In genomic region chr10:31142026-31142425, GRCh38 we compare ENCODE assay signal across 14 cellular contexts.
DNase-seq lines count a peak whose midpoint lies in the region; ATAC-seq and TF ChIP-seq lines count a peak whose summit lies in the region.
"Had no signal": no experiment of that assay in that cellular context is flagged by ENCODE, and none has a peak within 500 bp of the region (broad histone marks: within the 10 kb centered on the region; RNA-seq: fewer than 3 reads in every experiment).

No MANE protein-coding gene starts in this region.

- H2BK15ac ChIP-seq in mesenchymal stem cell (ENCODE audit: low read depth, poor library complexity, severe bottlenecking): no peak overlapping the region

- no peak overlapping the region for H2BK120ac ChIP-seq in mesenchymal stem cell (ENCODE audit: low read depth, low read length)

- no peak overlapping the region for H2AK5ac ChIP-seq in mesenchymal stem cell (ENCODE audit: low read length, severe bottlenecking)

- no peaks in the 10 kb centered on the region; the same call in 1 of the 2 replicates for H3K36me3 ChIP-seq in DND-41 (ENCODE audit: insufficient read depth, low read length)
- no peaks in the 10 kb centered on the region for H3K36me3 ChIP-seq in mesenchymal stem cell (ENCODE audit: control insufficient read depth in 1 of 2, insufficient read depth in 2 of 2, low read depth in 1 of 2, low read length in 2 of 2)
- no peaks in the 10 kb centered on the region for H3K36me3 ChIP-seq in upper lobe of left lung
- H3K36me3 ChIP-seq: BLaER1 treated with 17β-estradiol and CSF1 and Interleukin-3, amounts not matched to agents 10 nM and 100 nM had no signal

- no peak overlapping the region for H2BK5ac ChIP-seq in mesenchymal stem cell (ENCODE audit: low read depth, low read length, poor library complexity, severe bottlenecking)

- TF ChIP-seq CTCF in DND-41 (IDR thresholded peaks at IDR 0.05; ENCODE audit: borderline replicate concordance, extremely low read depth, low read length, poor library complexity, severe bottlenecking): no peak
- no peak for TF ChIP-seq CTCF in astrocyte of the spinal cord (IDR thresholded peaks at IDR 0.05; ENCODE audit: low read depth, low read length)
- no peak for TF ChIP-seq CTCF in upper lobe of left lung (IDR thresholded peaks at IDR 0.05)

- no peak overlapping the region for H3K4ac ChIP-seq in mesenchymal stem cell (ENCODE audit: low read depth in 1 of 2, low read length in 2 of 2)

- 1% methylated on average over 4 of the region's 5 CpGs for WGBS in mesenchymal stem cell
- 77 to 83% methylated on average over 5 of the region's 5 CpGs for WGBS in upper lobe of left lung, 2 donors

- no peak overlapping the region for H2AFZ ChIP-seq in DND-41 (ENCODE audit: low read depth, low read length)
- H2AFZ ChIP-seq in mesenchymal stem cell (ENCODE audit: low read depth, low read length): no peak overlapping the region

- no peak overlapping the region for H4K91ac ChIP-seq in mesenchymal stem cell (ENCODE audit: low read length)

- H3K9me3 ChIP-seq in DND-41 (ENCODE audit: insufficient read depth, low read length, severe bottlenecking) (no peaks in the 10 kb centered on the region), mesenchymal stem cell (ENCODE audit: control insufficient read depth, low read length) (no peaks in the 10 kb centered on the region), upper lobe of left lung (no peaks in the 10 kb centered on the region)
- H3K9me3 ChIP-seq: BLaER1 treated with 17β-estradiol and CSF1 and Interleukin-3, amounts not matched to agents 10 nM and 100 nM; mucosa of descending colon; psoas muscle had no signal

- H3K4me3 ChIP-seq in DND-41 (ENCODE audit: low read depth in 1 of 2, low read length in 2 of 2): no peak overlapping the region
- H3K4me3 ChIP-seq in astrocyte of the spinal cord (ENCODE audit: low read depth, low read length): no peak overlapping the region
- no peak overlapping the region for H3K4me3 ChIP-seq in mesenchymal stem cell (ENCODE audit: insufficient read depth in 1 of 2, low read depth in 1 of 2, low read length in 2 of 2)
- no peak overlapping the region for H3K4me3 ChIP-seq in upper lobe of left lung
- H3K4me3 ChIP-seq: BLaER1 treated with 17β-estradiol and CSF1 and Interleukin-3, amounts not matched to agents 10 nM and 100 nM; mucosa of descending colon; psoas muscle had no signal

- H3K27me3 ChIP-seq in DND-41 (ENCODE audit: insufficient read depth, low read length, poor library complexity) (no peaks in the 10 kb centered on the region), mesenchymal stem cell (ENCODE audit: control insufficient read depth in 1 of 2, insufficient read depth in 1 of 2, low read length in 2 of 2) (no peaks in the 10 kb centered on the region), upper lobe of left lung (no peaks in the 10 kb centered on the region)
- H3K27me3 ChIP-seq: BLaER1 treated with 17β-estradiol and CSF1 and Interleukin-3, amounts not matched to agents 10 nM and 100 nM had no signal

- no peak overlapping the region for H3K23ac ChIP-seq in mesenchymal stem cell (ENCODE audit: low read length in 2 of 2)

- H3K4me2 ChIP-seq in DND-41 (ENCODE audit: insufficient read depth, low read length) (no peak overlapping the region), mesenchymal stem cell (ENCODE audit: low read length, poor library complexity, severe bottlenecking) (no peak overlapping the region)
- H3K4me2 ChIP-seq: BLaER1 treated with 17β-estradiol and CSF1 and Interleukin-3, amounts not matched to agents 10 nM and 100 nM had no signal

- H3K18ac ChIP-seq in mesenchymal stem cell (ENCODE audit: low read depth in 1 of 2, low read length in 2 of 2): no peak overlapping the region

- no peak for ATAC-seq in DND-41 (ENCODE audit: insufficient read depth, low read depth)
- no peak for ATAC-seq in GM19397 (IDR thresholded peaks at IDR 0.05; ENCODE audit: unreplicated experiment)
- ATAC-seq in upper lobe of left lung (ENCODE audit: low FRiP score in 2 of 2): no peak
- ATAC-seq: HCT116, HepG2, mucosa of descending colon, psoas muscle had no signal

- H3K27ac ChIP-seq in DND-41 (ENCODE audit: low read length): peak overlapping the region; percentile 99
- H3K27ac ChIP-seq in mesenchymal stem cell (ENCODE audit: low read length, poor library complexity, severe bottlenecking): peak overlapping the region; percentile 48
- H3K27ac ChIP-seq in upper lobe of left lung: no peak overlapping the region
- H3K27ac ChIP-seq: BLaER1 treated with 17β-estradiol and CSF1 and Interleukin-3, amounts not matched to agents 10 nM and 100 nM; psoas muscle had no signal

- TF ChIP-seq EP300 in upper lobe of left lung (IDR thresholded peaks at IDR 0.05): no peak

- H3K9ac ChIP-seq in DND-41 (ENCODE audit: low read depth, low read length) (no peak overlapping the region), mesenchymal stem cell (ENCODE audit: low read length) (no peak overlapping the region)
- H3K9ac ChIP-seq: BLaER1 treated with 17β-estradiol and CSF1 and Interleukin-3, amounts not matched to agents 10 nM and 100 nM had no signal

- H4K20me1 ChIP-seq in DND-41 (ENCODE audit: insufficient read depth, low read length): no peaks in the 10 kb centered on the region
- H4K20me1 ChIP-seq: BLaER1 treated with 17β-estradiol and CSF1 and Interleukin-3, amounts not matched to agents 10 nM and 100 nM had no signal

- TF ChIP-seq POLR2A in upper lobe of left lung (IDR thresholded peaks at IDR 0.05): no peak

- H3K14ac ChIP-seq in mesenchymal stem cell (ENCODE audit: low read length in 2 of 2): no peak overlapping the region

- in situ Hi-C loops in astrocyte of the spinal cord (cut with HindIII; ENCODE audit: low sequenced_read_pairs): no loop called here

- H3K4me1 ChIP-seq in DND-41 (ENCODE audit: insufficient read depth, low read length) (peaks cover 85% of the 10 kb centered on the region), mesenchymal stem cell (ENCODE audit: control insufficient read depth, insufficient read depth, low read depth, low read length) (peaks cover 9% of the 10 kb centered on the region), upper lobe of left lung (peaks cover 10 to 19% (median 11%) of the 10 kb centered on the region in 4 donors)

- peaks cover 54% of the 10 kb centered on the region for H3K79me2 ChIP-seq in DND-41 (ENCODE audit: insufficient read depth, low read length)

- no peaks in the 10 kb centered on the region for H3K79me1 ChIP-seq in mesenchymal stem cell (replicated peaks; ENCODE audit: low read length, poor library complexity, severe bottlenecking)

- H2BK12ac ChIP-seq in mesenchymal stem cell (ENCODE audit: low read length in 2 of 2): no peak overlapping the region

- DNase-seq in DND-41 (peak; percentile 3), M059J (ENCODE audit: low read depth) (peak; percentile 90), astrocyte of the spinal cord (ENCODE audit: low read depth, low spot score) (peak; percentile 92), mesenchymal stem cell (peak; percentile 90), upper lobe of left lung (no peak), NCI-H510A (lab: John Stamatoyannopoulos, UW) (no peak)
- no peak for DNase-seq in activated naive CD4-positive, alpha-beta T cell treated with Interleukin-2 at 50 U/mL for 16 hours
- DNase-seq: mucosa of descending colon, NCI-H187, psoas muscle had no signal

- no peak overlapping the region for H4K8ac ChIP-seq in mesenchymal stem cell (ENCODE audit: low read length)

Comparison
In these comparisons a context has a peak if more than half of its experiments do, and no peak if none do; other contexts are left out.
1. DNase-seq: peak in DND-41 (single experiment), M059J (single experiment), astrocyte of the spinal cord (single experiment) and mesenchymal stem cell (single experiment); none in activated naive CD4-positive, alpha-beta T cell treated with Interleukin-2 at 50 U/mL for 16 hours (single experiment), upper lobe of left lung (0 of 2) and NCI-H510A (single experiment).
2. H3K27ac ChIP-seq: peak in DND-41 (single experiment) and mesenchymal stem cell (single experiment); none in upper lobe of left lung (0 of 4).